In the genomic region with DNA sequence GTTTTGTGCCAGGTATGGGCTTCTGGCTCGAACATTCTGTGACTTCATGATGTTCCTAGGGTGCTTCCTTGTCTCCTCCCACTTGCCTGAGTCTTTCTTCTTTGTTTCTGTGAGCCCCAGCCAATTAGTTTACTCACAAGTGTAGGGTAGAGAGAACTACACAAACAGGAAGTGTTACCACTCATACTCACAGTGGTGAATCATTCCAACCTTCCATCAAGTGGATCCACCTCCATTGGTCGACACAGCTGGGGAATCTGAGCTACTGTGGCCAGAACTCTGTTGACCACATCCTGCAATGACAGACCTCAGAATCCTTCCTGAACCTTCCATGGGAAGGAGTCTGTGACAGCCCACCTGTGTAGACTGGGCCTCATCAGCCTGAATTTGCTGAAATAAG, we compare ENCODE assay signal across 9 cellular contexts.
DNase-seq lines count a peak whose midpoint lies in the region; ATAC-seq, FAIRE-seq and TF ChIP-seq lines count a peak whose summit lies in the region.
"Had no signal": no experiment of that assay in that cellular context is flagged by ENCODE, and none has a peak within 500 bp of the region (broad histone marks: within the 10 kb centered on the region; RNA-seq: fewer than 3 reads in every experiment).

No MANE protein-coding gene starts in this region.

- no peaks in the 10 kb centered on the region for H3K9me3 Mint-ChIP-seq in immature natural killer cell
- H3K9me3 Mint-ChIP-seq: central memory CD8-positive, alpha-beta T cell had no signal

- H3K36me3 Mint-ChIP-seq in immature natural killer cell, result no peaks in the 10 kb centered on the region

- H3K36me3 ChIP-seq in ascending aorta (no peaks in the 10 kb centered on the region), small intestine (ENCODE audit: control insufficient read depth in 2 of 2, insufficient read depth in 2 of 2, low read length in 2 of 2) (no peaks in the 10 kb centered on the region)

- intact Hi-C loops in ascending aorta (cut with DNase I), result no loop called here

- H3K27me3 ChIP-seq in ascending aorta (no peaks in the 10 kb centered on the region), small intestine (ENCODE audit: control insufficient read depth in 2 of 2, insufficient read depth in 2 of 2, low read length in 2 of 2) (no peaks in the 10 kb centered on the region)

- peaks cover 2 to 7% of the 10 kb centered on the region in 2 donors for H3K4me1 Mint-ChIP-seq in immature natural killer cell
- H3K4me1 Mint-ChIP-seq: central memory CD8-positive, alpha-beta T cell had no signal

- WGBS in small intestine, 3 donors, result 45 to 62% (median 57%) methylated on average over 2 of the region's 2 CpGs

- no peaks in the 10 kb centered on the region for H3K9me3 ChIP-seq in ascending aorta
- H3K9me3 ChIP-seq in small intestine (ENCODE audit: control insufficient read depth, low read depth), result no peaks in the 10 kb centered on the region

- H3K27me3 Mint-ChIP-seq in immature natural killer cell (ENCODE audit: low read depth in 3 of 3), result peaks cover 0 to 4% (median 2%) of the 10 kb centered on the region in 3 donors
- H3K27me3 Mint-ChIP-seq: central memory CD8-positive, alpha-beta T cell had no signal

- H3K4me3 Mint-ChIP-seq in immature natural killer cell, result no peak overlapping the region
- H3K4me3 Mint-ChIP-seq: central memory CD8-positive, alpha-beta T cell had no signal

- FAIRE-seq in small intestine (lab: Jason Lieb, UNC), result no peak

- no peaks in the 10 kb centered on the region for H3K4me1 ChIP-seq in ascending aorta
- no peaks in the 10 kb centered on the region for H3K4me1 ChIP-seq in small intestine (ENCODE audit: control insufficient read depth in 2 of 2, insufficient read depth in 1 of 2, low read depth in 1 of 2, low read length in 1 of 2)

- H3K4me3 ChIP-seq in AG09309 (ENCODE audit: control insufficient read depth, low read depth, low read length) (no peak overlapping the region), ascending aorta (no peak overlapping the region), small intestine (ENCODE audit: low read depth in 1 of 2, low read length in 2 of 2) (no peak overlapping the region)

- ATAC-seq in esophagus mucosa, result peak; percentile 92
- ATAC-seq in GM18498 (IDR thresholded peaks at IDR 0.05; ENCODE audit: unreplicated experiment), result no peak

- no peak for TF ChIP-seq CTCF in AG09309 (IDR thresholded peaks at IDR 0.05; ENCODE audit: control insufficient read depth, insufficient read depth, low read depth, low read length, missing control alignments)
- TF ChIP-seq CTCF in GM20000 (IDR thresholded peaks at IDR 0.05; ENCODE audit: extremely low read depth, missing control alignments), result no peak
- TF ChIP-seq CTCF in ascending aorta (IDR thresholded peaks at IDR 0.05), result no peak

- H3K27ac Mint-ChIP-seq in immature natural killer cell, result no peak overlapping the region

- DNase-seq in AG09309 (ENCODE audit: low read depth) (peak; percentile 75), GM20000 (ENCODE audit: low spot score) (peak; percentile 31), NCI-H460 (ENCODE audit: extremely low read depth, low read depth) (peak; percentile 30), immature natural killer cell (no peak), ascending aorta (ENCODE audit: low spot score in 2 of 2) (no peak), small intestine (no peak)

- H3K27ac ChIP-seq in ascending aorta (no peak overlapping the region), small intestine (ENCODE audit: low read depth in 1 of 2, low read length in 1 of 2) (no peak overlapping the region)

Comparison
In these comparisons a context has a peak if more than half of its experiments do, and no peak if none do; other contexts are left out.
1. DNase-seq: peak in AG09309 (single experiment), GM20000 (single experiment) and NCI-H460 (single experiment); none in immature natural killer cell (0 of 3), ascending aorta (0 of 2) and small intestine (single experiment).